Comparison of ENCODE assay signal across 14 cellular contexts in genomic region chr11:104891135-104891534, GRCh38.
A peak's percentile ranks its signal among the peaks of the same experiment; 100 is the strongest.
DNase-seq lines count a peak whose midpoint lies in the region; TF ChIP-seq lines count a peak whose summit lies in the region.
"Had no signal": no experiment of that assay in that cellular context is flagged by ENCODE, and none has a peak within 500 bp of the region (broad histone marks: within the 10 kb centered on the region; RNA-seq: fewer than 3 reads in every experiment).

No MANE protein-coding gene starts in this region.

- H3K9me2 ChIP-seq in Loucy (replicated peaks; ENCODE audit: low read depth, low read length), result no peaks in the 10 kb centered on the region
- H3K9me2 ChIP-seq: SK-N-SH had no signal

- peak overlapping the region; percentile 64 for H2AFZ ChIP-seq in Loucy (ENCODE audit: low read length)
- H2AFZ ChIP-seq: PC-9 had no signal

- no peak overlapping the region for H3K4me3 ChIP-seq in Loucy (ENCODE audit: low read length, poor library complexity, severe bottlenecking)
- no peak overlapping the region for H3K4me3 ChIP-seq in fibroblast of mammary gland (ENCODE audit: control insufficient read depth, low read depth, low read length)
- no peak overlapping the region for H3K4me3 ChIP-seq in skeletal muscle cell (ENCODE audit: low read depth, low read length)
- H3K4me3 ChIP-seq: K562, PC-9 had no signal

- no peak overlapping the region for H3K4me2 ChIP-seq in Loucy (ENCODE audit: low read depth, low read length, poor library complexity, severe bottlenecking)
- H3K4me2 ChIP-seq: PC-9, SK-N-SH had no signal

- H3K9me3 ChIP-seq in Loucy (ENCODE audit: insufficient read depth, low read depth, low read length), result no peaks in the 10 kb centered on the region
- H3K9me3 ChIP-seq: SK-N-SH had no signal

- H3F3A ChIP-seq in Loucy (ENCODE audit: low read depth), result no peaks in the 10 kb centered on the region

- H3K27me3 ChIP-seq in Loucy (ENCODE audit: insufficient read depth, low read length, poor library complexity, severe bottlenecking), result no peaks in the 10 kb centered on the region

- TF ChIP-seq CTCF in Loucy (conservative IDR thresholded peaks at IDR 0.05; ENCODE audit: low read length), result no peak
- TF ChIP-seq CTCF in fibroblast of mammary gland (conservative IDR thresholded peaks at IDR 0.05; ENCODE audit: control insufficient read depth, insufficient read depth, low read depth, low read length), result no peak

- H3K9ac ChIP-seq in Loucy (ENCODE audit: low read depth, low read length, poor library complexity, severe bottlenecking), result no peak overlapping the region
- H3K9ac ChIP-seq: SK-N-SH had no signal

- no peaks in the 10 kb centered on the region for H3K4me1 ChIP-seq in Loucy (ENCODE audit: insufficient read depth, low read length, poor library complexity, severe bottlenecking)

- H3K36me3 ChIP-seq in Loucy (ENCODE audit: insufficient read depth, low read length), result no peaks in the 10 kb centered on the region

- DNase-seq in EL (peak; percentile 72), fibroblast of mammary gland (ENCODE audit: low read depth) (peak; percentile 9), skeletal muscle cell (ENCODE audit: low read depth) (peak; percentile 62), inferior parietal cortex (ENCODE audit: extremely low spot score) (no peak), NCI-H146 treated with DMSO at 0.1 percent for 48 hours (lab: John Stamatoyannopoulos, UW; ENCODE audit: unreplicated experiment) (no peak), NCI-H2196 treated with DMSO at 0.1 percent for 48 hours (lab: John Stamatoyannopoulos, UW; ENCODE audit: unreplicated experiment) (no peak)
- DNase-seq: CD4-positive, alpha-beta T cell; DMS79 treated with DMSO at 0.1 percent for 48 hours; NCI-H1048; NCI-H1694; PC-9; SK-N-SH had no signal

- H4K20me1 ChIP-seq in Loucy (ENCODE audit: insufficient read depth, low read length, poor library complexity, severe bottlenecking), result no peaks in the 10 kb centered on the region

- H3K79me2 ChIP-seq in Loucy (ENCODE audit: insufficient read depth, low read length), result no peaks in the 10 kb centered on the region

Comparison
In these comparisons a context has a peak if more than half of its experiments do, and no peak if none do; other contexts are left out.
1. DNase-seq: peak in EL (single experiment), fibroblast of mammary gland (single experiment) and skeletal muscle cell (single experiment); none in inferior parietal cortex (single experiment), NCI-H146 treated with DMSO at 0.1 percent for 48 hours (single experiment) and NCI-H2196 treated with DMSO at 0.1 percent for 48 hours (single experiment).